In genomic region chr4:121656269-121656641, GRCh38 we compare ENCODE assay signal across 8 cellular contexts. TPM values are rescaled to one million over a fixed set of nuclear protein-coding genes. Genes with fewer than 3 reads are reported as not detected.
DNase-seq lines count a peak whose midpoint lies in the region; ATAC-seq, FAIRE-seq and TF ChIP-seq lines count a peak whose summit lies in the region.

No MANE protein-coding gene starts in this region.

- TF ChIP-seq EP300 in Ishikawa (IDR thresholded peaks at IDR 0.05; ENCODE audit: borderline replicate concordance) (no peak), esophagus muscularis mucosa (IDR thresholded peaks at IDR 0.05) (no peak)

- no peaks in the 10 kb centered on the region for H3K4me1 ChIP-seq in SJSA1 (replicated peaks)
- peaks cover 0 to 11% (median 5%) of the 10 kb centered on the region in 4 donors for H3K4me1 ChIP-seq in esophagus muscularis mucosa
- H3K4me1 ChIP-seq in neuronal stem cell (ENCODE audit: control insufficient read depth in 2 of 2, insufficient read depth in 1 of 2, low read depth in 1 of 2, low read length in 2 of 2): peaks cover 0 to 3% of the 10 kb centered on the region in 2 donors

- H3K9ac ChIP-seq in neuronal stem cell (ENCODE audit: low read depth, low read length, poor library complexity): no peak overlapping the region

- no peak overlapping the region for H2BK12ac ChIP-seq in neuronal stem cell (ENCODE audit: low read length)

- WGBS in esophagus muscularis mucosa: 29% methylated on average over 5 of the region's 5 CpGs
- no CpG with 5 or more reads among the region's 5 CpGs for WGBS in neuronal stem cell (ENCODE audit: extremely low coverage in 2 of 2, insufficient read length in 2 of 2, insufficient replicate concordance in 1 of 2), 2 donors

- peak overlapping the region; percentile 36 for H2AFZ ChIP-seq in neuronal stem cell (ENCODE audit: low read length)

- H4K91ac ChIP-seq in neuronal stem cell (ENCODE audit: low read depth, low read length, poor library complexity): no peak overlapping the region

- no peak overlapping the region for H3K23ac ChIP-seq in neuronal stem cell (ENCODE audit: low read depth, low read length, poor library complexity)

- no peak overlapping the region for H2AK5ac ChIP-seq in neuronal stem cell (ENCODE audit: low read depth, low read length)

- peak; percentile 71 for TF ChIP-seq RAD21 in Ishikawa (IDR thresholded peaks at IDR 0.05; ENCODE audit: low read depth)

- H3K4me3 ChIP-seq in AG10803 (ENCODE audit: low read length) (no peak overlapping the region), SJSA1 (no peak overlapping the region), esophagus muscularis mucosa (no peak overlapping the region), neuronal stem cell (ENCODE audit: low read length in 2 of 2) (no peak overlapping the region)

- H2BK15ac ChIP-seq in neuronal stem cell (ENCODE audit: low read length): no peak overlapping the region

- H3K27me3 ChIP-seq in SJSA1 (replicated peaks): no peaks in the 10 kb centered on the region
- H3K27me3 ChIP-seq in esophagus muscularis mucosa: no peaks in the 10 kb centered on the region
- H3K27me3 ChIP-seq in neuronal stem cell (ENCODE audit: control insufficient read depth in 3 of 3, insufficient read depth in 3 of 3, low read depth in 1 of 3, low read length in 3 of 3): no peaks in the 10 kb centered on the region

- H3K9me3 ChIP-seq in SJSA1 (replicated peaks) (no peaks in the 10 kb centered on the region), esophagus muscularis mucosa (no peaks in the 10 kb centered on the region), neuronal stem cell (replicated peaks in 1 of 2; ENCODE audit: control insufficient read depth in 2 of 2, insufficient read depth in 1 of 2, low read depth in 1 of 2, low read length in 2 of 2) (no peaks in the 10 kb centered on the region)

- TF ChIP-seq POLR2A in GM12891 (IDR thresholded peaks at IDR 0.05; ENCODE audit: low read depth, low read length) (no peak), esophagus muscularis mucosa (IDR thresholded peaks at IDR 0.05; ENCODE audit: low read depth) (no peak)

- TF ChIP-seq CTCF in AG10803 (conservative IDR thresholded peaks at IDR 0.05; ENCODE audit: low read length) (peak; percentile 55), esophagus muscularis mucosa (IDR thresholded peaks at IDR 0.05) (peak; percentile 28 to 60 (median 56))

- H2BK120ac ChIP-seq in neuronal stem cell (ENCODE audit: low read depth, low read length): no peak overlapping the region

- no peak overlapping the region for H3K4me2 ChIP-seq in neuronal stem cell (ENCODE audit: insufficient read depth, low read length, poor library complexity, severe bottlenecking)

- ATAC-seq in HG02840 (IDR thresholded peaks at IDR 0.05; ENCODE audit: low FRiP score, unreplicated experiment) (no peak), HG03520 (IDR thresholded peaks at IDR 0.05; ENCODE audit: unreplicated experiment) (no peak)

- H3K79me1 ChIP-seq in neuronal stem cell (ENCODE audit: low read depth, low read length): no peaks in the 10 kb centered on the region

- H3K27ac ChIP-seq in SJSA1 (no peak overlapping the region), esophagus muscularis mucosa (replicated peaks in 1 of 4) (no peak overlapping the region), neuronal stem cell (replicated peaks; ENCODE audit: low read length) (no peak overlapping the region)

- H3K18ac ChIP-seq in neuronal stem cell (ENCODE audit: low read length): no peak overlapping the region

- intact Hi-C loops in esophagus muscularis mucosa (cut with DNase I): loop anchor here (5.0 to 10.0 kb wide), 2 partner anchors 191 to 284 kb away; no protein-coding TSS in a partner anchor

- H3K4ac ChIP-seq in neuronal stem cell (ENCODE audit: low read length): no peak overlapping the region

- H2BK5ac ChIP-seq in neuronal stem cell (ENCODE audit: low read length): no peak overlapping the region

- H3K14ac ChIP-seq in neuronal stem cell (ENCODE audit: low read length): no peak overlapping the region

- no peak overlapping the region for H4K8ac ChIP-seq in neuronal stem cell (ENCODE audit: low read depth, low read length)

- H3K36me3 ChIP-seq in SJSA1 (no peaks in the 10 kb centered on the region), esophagus muscularis mucosa (no peaks in the 10 kb centered on the region), neuronal stem cell (replicated peaks in 1 of 2; ENCODE audit: control insufficient read depth in 2 of 2, insufficient read depth in 2 of 2, low read length in 2 of 2) (no peaks in the 10 kb centered on the region)

- peak; percentile 60 for FAIRE-seq in GM12891 (lab: Jason Lieb, UNC)

- peak; percentile 83 for DNase-seq in AG10803 (ENCODE audit: low read depth)
- no peak for DNase-seq in GM12891 (ENCODE audit: insufficient read length, low spot score)
- DNase-seq in SJSA1 (ENCODE audit: low read depth in 1 of 2, low spot score in 2 of 2): peak; percentile 27 to 52
- no peak for DNase-seq in esophagus muscularis mucosa (ENCODE audit: extremely low spot score)
- DNase-seq in neuronal stem cell (ENCODE audit: low spot score): peak; percentile 46

TF ChIP-seq in GM12891, 5 proteins besides CTCF, POLR2A, EP300 and RAD21:
- TF ChIP-seq POU2F2 (IDR thresholded peaks at IDR 0.05; ENCODE audit: low read depth, low read length) (no peak), PAX5 (IDR thresholded peaks at IDR 0.05; ENCODE audit: insufficient read depth, low read length, severe bottlenecking) (no peak), POLR2AphosphoS5 (IDR thresholded peaks at IDR 0.05; ENCODE audit: low read depth, low read length) (no peak), TAF1 (IDR thresholded peaks at IDR 0.05; ENCODE audit: low read depth, low read length) (no peak), SPI1 (IDR thresholded peaks at IDR 0.05; ENCODE audit: low read depth, low read length) (no peak)

TF ChIP-seq in Ishikawa, 13 proteins besides CTCF, POLR2A, EP300 and RAD21:
- no peak for TF ChIP-seq TEAD4 (IDR thresholded peaks at IDR 0.05)
- TF ChIP-seq TAF1 (IDR thresholded peaks at IDR 0.05; ENCODE audit: low read depth): no peak

RNA-seq across cellular contexts. Expression of gene ANXA5, which starts 40.5 kb away (rescaled TPM):
- 46.3 TPM for polyA plus RNA-seq in GM12891 (2012; ENCODE audit: low read depth, missing spikeins)
- total RNA-seq in SJSA1 (2014; rRNA removed; shearing (Covaris generic)): 1,014 and 1,022 TPM in 2 replicates
- 100 to 1,000 TPM; 242 to 338 (median 270) TPM for total RNA-seq in esophagus muscularis mucosa
- 130 TPM for polyA plus RNA-seq in neuronal stem cell (2013, experiment 1 of 2)
- polyA plus RNA-seq in neuronal stem cell (2013, experiment 2 of 2): 128 TPM

Comparison
In these comparisons a context has a peak if more than half of its experiments do, and no peak if none do; other contexts are left out.
1. DNase-seq: peak in AG10803 (single experiment), SJSA1 (2 of 2) and neuronal stem cell (single experiment); none in GM12891 (single experiment) and esophagus muscularis mucosa (single experiment).